Comparison of ENCODE assay signal across 8 cellular contexts in the genomic region with DNA sequence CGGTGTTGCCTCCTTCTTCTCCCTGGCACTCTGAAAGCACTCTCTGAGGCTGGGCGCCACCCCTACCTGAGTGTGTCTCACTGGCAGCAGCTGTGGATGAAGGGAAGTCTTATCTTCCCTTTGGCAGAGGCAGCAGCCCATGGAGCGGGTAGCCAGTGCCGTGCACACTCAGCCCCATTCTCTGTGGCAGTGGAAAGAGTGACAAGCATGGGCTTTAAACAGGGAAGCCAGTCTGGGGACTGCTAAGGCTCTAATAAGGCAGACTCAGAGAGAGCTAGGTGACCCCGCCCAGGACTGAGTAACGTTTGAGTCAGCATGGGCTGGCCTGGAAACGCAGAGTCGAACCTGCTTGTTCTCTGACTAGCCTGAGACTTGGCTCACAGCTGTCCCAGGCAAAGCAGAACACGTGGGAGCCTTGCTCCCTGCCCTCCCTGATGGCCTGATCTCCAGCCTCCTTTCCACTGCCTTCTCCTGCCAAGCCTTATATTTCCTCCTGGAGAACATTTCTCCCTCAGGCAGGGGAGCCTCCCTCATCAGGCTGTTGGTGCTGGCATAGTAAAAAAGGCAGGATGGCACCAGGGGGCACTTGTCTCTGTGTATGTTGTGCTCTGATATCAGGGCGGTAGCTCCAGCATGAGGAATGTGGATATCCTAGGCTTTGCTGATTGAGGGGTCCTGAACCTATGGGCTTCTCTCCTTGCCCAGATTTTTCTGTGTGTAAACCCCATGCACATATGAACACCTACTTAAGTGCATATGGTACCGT.
DNase-seq lines count a peak whose midpoint lies in the region; ATAC-seq lines count a peak whose summit lies in the region.

No MANE protein-coding gene starts in this region.

- intact Hi-C loops in cardiac septum (cut with DNase I): no loop called here

- peak; percentile 66 for DNase-seq in activated T-cell treated with anti-CD3 and anti-CD28 coated beads for 48 hours (ENCODE audit: low read depth)
- DNase-seq in cardiac septum (ENCODE audit: low spot score): peak; percentile 79
- DNase-seq in stimulated activated CD4-positive, alpha-beta T cell treated with anti-CD3 and anti-CD28 coated beads, Interleukin-2, amount 100 ng/mL, for 24 hours: peak; percentile 67 to 74
- DNase-seq in superior temporal gyrus (ENCODE audit: extremely low spot score): no peak
- DNase-seq in NCI-H146 (lab: John Stamatoyannopoulos, UW): no peak

- ATAC-seq in GM19035 (IDR thresholded peaks at IDR 0.05; ENCODE audit: unreplicated experiment) (peak; percentile 79), HG03280 (IDR thresholded peaks at IDR 0.05; ENCODE audit: unreplicated experiment) (peak; percentile 65), HG03139 (IDR thresholded peaks at IDR 0.05; ENCODE audit: unreplicated experiment) (no peak)

Comparison
In these comparisons a context has a peak if more than half of its experiments do, and no peak if none do; other contexts are left out.
1. DNase-seq: peak in activated T-cell treated with anti-CD3 and anti-CD28 coated beads for 48 hours (single experiment), cardiac septum (single experiment) and stimulated activated CD4-positive, alpha-beta T cell treated with anti-CD3 and anti-CD28 coated beads, Interleukin-2, amount 100 ng/mL, for 24 hours (2 of 2); none in superior temporal gyrus (single experiment) and NCI-H146 (single experiment).